13 cellular contexts compared by ENCODE assay signal in the genomic region with DNA sequence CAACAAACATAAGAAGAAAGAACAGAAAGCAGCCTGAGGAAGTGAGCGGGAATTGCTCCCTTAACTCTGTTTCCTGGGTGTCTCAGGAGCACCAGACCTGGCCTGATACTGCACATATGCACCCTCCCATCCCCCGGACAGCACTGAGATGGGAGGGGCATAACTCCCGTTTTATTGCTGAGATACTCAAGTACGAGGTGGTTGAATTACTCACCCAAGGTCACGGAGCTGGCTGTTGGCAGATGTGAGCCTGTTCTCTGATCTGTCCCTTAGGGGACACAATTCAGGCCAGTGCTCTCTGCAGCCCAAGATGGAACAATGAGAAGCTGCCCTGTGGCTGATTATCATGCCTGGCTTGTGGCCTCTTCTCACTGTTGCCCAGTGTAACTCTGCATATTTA. TPM values are rescaled to one million over a fixed set of nuclear protein-coding genes. Genes with fewer than 3 reads are reported as not detected.
DNase-seq lines count a peak whose midpoint lies in the region; ATAC-seq and TF ChIP-seq lines count a peak whose summit lies in the region.
"Had no signal": no experiment of that assay in that cellular context is flagged by ENCODE, and none has a peak within 500 bp of the region (broad histone marks: within the 10 kb centered on the region; RNA-seq: fewer than 3 reads in every experiment).

No MANE protein-coding gene starts in this region.

- peak; percentile 10 for ATAC-seq in esophagus mucosa
- ATAC-seq in GM18498 (IDR thresholded peaks at IDR 0.05; ENCODE audit: unreplicated experiment): no peak

- DNase-seq in NCI-H2171 treated with DMSO at 0.1 percent for 48 hours (lab: John Stamatoyannopoulos, UW) (peak; percentile 61), NCI-H2171 (lab: John Stamatoyannopoulos, UW) (no peak), RPMI8226 (peak; percentile 8), testis (peak; percentile 36), glomerular visceral epithelial cell (ENCODE audit: extremely low spot score) (no peak), NCI-H1436 treated with DMSO at 0.1 percent for 48 hours (lab: John Stamatoyannopoulos, UW) (no peak)
- DNase-seq: activated CD4-positive, alpha-beta T cell treated with anti-CD3 and anti-CD28 coated beads for 48 hours; activated naive CD4-positive, alpha-beta T cell treated with anti-CD3 and anti-CD28 coated beads, Interleukin-2, amount 50 U/mL, for 16 hours; central memory CD4-positive, alpha-beta T cell; heart left ventricle; NCI-H187 treated with DMSO at 0.1 percent for 48 hours had no signal

- no peaks in the 10 kb centered on the region for H3K9me3 ChIP-seq in testis

- WGBS in testis, 2 donors: 34 to 62% methylated on average over 2 to 5 of the region's 5 CpGs

- no peaks in the 10 kb centered on the region for H3K36me3 ChIP-seq in testis (ENCODE audit: low read depth, missing control alignments)
- H3K36me3 ChIP-seq: heart left ventricle had no signal

- intact Hi-C loops in testis (cut with DNase I; ENCODE audit: low total_unique reads): no loop called here

- no peak for TF ChIP-seq CTCF in testis (IDR thresholded peaks at IDR 0.05)

- no peak for TF ChIP-seq POLR2A in testis (IDR thresholded peaks at IDR 0.05)

- H3K4me1 ChIP-seq in testis: peaks cover 3% of the 10 kb centered on the region

- no peaks in the 10 kb centered on the region for H3K27me3 ChIP-seq in testis

- no peak overlapping the region for H3K4me3 ChIP-seq in testis
- H3K4me3 ChIP-seq: heart left ventricle had no signal

- H3K27ac ChIP-seq in testis: no peak overlapping the region
- H3K27ac ChIP-seq: heart left ventricle had no signal

RNA-seq across cellular contexts. Expression of a gene that starts 9.1 kb away (rescaled TPM):
- 6.5 TPM for total RNA-seq in esophagus mucosa
- 10 to 100 TPM; 35.9 to 42.6 TPM for total RNA-seq in testis
- 18.8 TPM for polyA plus RNA-seq in testis (ENCODE audit: insufficient read depth, low read depth, low replicate concordance)

RNA-seq across cellular contexts. Expression of a gene that starts 28.5 kb away (rescaled TPM):
- total RNA-seq in esophagus mucosa: 0.60 TPM
- 100 to 1,000 TPM in 1 of 2 donors, 10 to 100 TPM in 1; 99.7 to 129 TPM for total RNA-seq in testis
- 50.1 TPM for polyA plus RNA-seq in testis (ENCODE audit: insufficient read depth, low read depth, low replicate concordance)

Comparison
In these comparisons a context has a peak if more than half of its experiments do, and no peak if none do; other contexts are left out.
1. DNase-seq: peak in NCI-H2171 treated with DMSO at 0.1 percent for 48 hours (single experiment), RPMI8226 (single experiment) and testis (single experiment); none in NCI-H2171 (single experiment), glomerular visceral epithelial cell (single experiment) and NCI-H1436 treated with DMSO at 0.1 percent for 48 hours (single experiment).
2. RNA of a gene that starts 28.5 kb away (total RNA-seq): 99.7 to 129 TPM in testis; 0.60 TPM in esophagus mucosa (single experiment); every median in the first group is over 10 times any median in the second.